In genomic region chr2:55223958-55224760, GRCh38 we compare ENCODE assay signal across 9 cellular contexts. TPM values are rescaled to one million over a fixed set of nuclear protein-coding genes. Genes with fewer than 3 reads are reported as not detected.
DNase-seq lines count a peak whose midpoint lies in the region; ATAC-seq and TF ChIP-seq lines count a peak whose summit lies in the region.
"Had no signal": no experiment of that assay in that cellular context is flagged by ENCODE, and none has a peak within 500 bp of the region (broad histone marks: within the 10 kb centered on the region; RNA-seq: fewer than 3 reads in every experiment).

No MANE protein-coding gene starts in this region.

- H3K4me3 Mint-ChIP-seq in activated CD8-positive, alpha-beta T cell treated with anti-CD3 and anti-CD28 coated beads, Interleukin-2, amount 10 ng/mL, durations not matched to agents 7 days and 5 days, result peak overlapping the region; percentile 75

- POLR2A ChIA-PET in HEK293 (lab: Yijun Ruan, JAX), result interaction anchor here (0.6 to 2.6 kb wide), 2 partner anchors 8 to 439 kb away, joined by 6 to 23 read pairs; partner anchors contain the start of genes CLHC1 and RPS27A
- POLR2A ChIA-PET in activated CD8-positive, alpha-beta T cell treated with anti-CD3 and anti-CD28 coated beads, Interleukin-2, amount 10 ng/mL, durations not matched to agents 7 days and 5 days (lab: Charles Lee), result interaction anchor here (0.7 to 1.6 kb wide), 5 partner anchors 8 to 501 kb away, joined by 3 to 11 read pairs (median 5); partner anchors contain the start of genes CLHC1, RPS27A and RTN4

- ATAC-seq in activated CD8-positive, alpha-beta T cell treated with anti-CD3 and anti-CD28 coated beads, Interleukin-2, amount 10 ng/mL, durations not matched to agents 7 days and 5 days, result no peak
- ATAC-seq in HG03457 (IDR thresholded peaks at IDR 0.05; ENCODE audit: unreplicated experiment) (no peak), GM19035 (IDR thresholded peaks at IDR 0.05; ENCODE audit: unreplicated experiment) (no peak)

- peak overlapping the region; percentile 82 for H3K27ac Mint-ChIP-seq in activated CD8-positive, alpha-beta T cell treated with anti-CD3 and anti-CD28 coated beads, Interleukin-2, amount 10 ng/mL, durations not matched to agents 7 days and 5 days

- DNase-seq in activated CD8-positive, alpha-beta T cell treated with anti-CD3 and anti-CD28 coated beads, Interleukin-2, amount 10 ng/mL, durations not matched to agents 7 days and 5 days, result no peak
- DNase-seq in spleen (peak; percentile 79), NCI-H345 (lab: John Stamatoyannopoulos, UW) (no peak)
- no peak for DNase-seq in activated CD4-positive, alpha-beta T cell treated with anti-CD3 and anti-CD28 coated beads, Interleukin-2, amount 50 U/mL, for 4 hours

- TF ChIP-seq POLR2A in spleen (IDR thresholded peaks at IDR 0.05), result no peak

- CTCF ChIA-PET in HEK293 (lab: Yijun Ruan, JAX), result interaction anchor here (0.6 to 0.7 kb wide), 2 partner anchors 10 to 362 kb away, joined by 3 to 4 read pairs; no protein-coding TSS in a partner anchor
- CTCF ChIA-PET in activated CD8-positive, alpha-beta T cell treated with anti-CD3 and anti-CD28 coated beads, Interleukin-2, amount 10 ng/mL, durations not matched to agents 7 days and 5 days (lab: Charles Lee), result interaction anchor here (0.8 to 1.4 kb wide), 3 partner anchors 46 to 217 kb away, joined by 3 read pairs; no protein-coding TSS in a partner anchor

- H3K36me3 ChIP-seq in HEK293 (ENCODE audit: control insufficient read depth in 2 of 2, insufficient read depth in 1 of 2, low read length in 2 of 2) (peaks cover 0 to 27% of the 10 kb centered on the region in 2 experiments; a peak in 1 of 3 replicates), iPS-15b (ENCODE audit: control insufficient read depth, insufficient read depth, low read length) (no peaks in the 10 kb centered on the region), spleen (no peaks in the 10 kb centered on the region)

- H3K4me1 Mint-ChIP-seq in activated CD8-positive, alpha-beta T cell treated with anti-CD3 and anti-CD28 coated beads, Interleukin-2, amount 10 ng/mL, durations not matched to agents 7 days and 5 days (ENCODE audit: low read depth), result peaks cover 40% of the 10 kb centered on the region

- no peak overlapping the region for H3K27ac ChIP-seq in HEK293 (ENCODE audit: extremely low read depth, low read depth, low read length)
- H3K27ac ChIP-seq in spleen, result peak overlapping the region; percentile 91 to 99 (median 96)
- H3K27ac ChIP-seq: SK-N-MC had no signal

- H3K4me3 ChIP-seq in HEK293 (ENCODE audit: low read depth, low read length) (no peak overlapping the region), iPS-15b (ENCODE audit: low read depth, low read length) (peak overlapping the region; percentile 58), spleen (peak overlapping the region; percentile 48 to 76 (median 58))
- H3K4me3 ChIP-seq: SK-N-MC had no signal

- intact Hi-C loops in spleen (cut with DNase I; ENCODE audit: low total_unique reads), result no loop called here

- TF ChIP-seq CTCF in HEK293 (tag by site-specific recombination; IDR thresholded peaks at IDR 0.05), result no peak
- no peak for TF ChIP-seq CTCF in spleen (IDR thresholded peaks at IDR 0.05 in 8 of 11, conservative IDR thresholded peaks at IDR 0.05 in 3 of 11)

- H3K36me3 Mint-ChIP-seq in activated CD8-positive, alpha-beta T cell treated with anti-CD3 and anti-CD28 coated beads, Interleukin-2, amount 10 ng/mL, durations not matched to agents 7 days and 5 days (ENCODE audit: low read depth), result peaks cover 12% of the 10 kb centered on the region

- WGBS in spleen, 5 donors, result 86 to 91% (median 89%) methylated on average over 13 to 25 of the region's 25 CpGs

- no peaks in the 10 kb centered on the region for H3K27me3 ChIP-seq in iPS-15b (ENCODE audit: control insufficient read depth, insufficient read depth, low read length)
- H3K27me3 ChIP-seq in spleen (replicated peaks in 1 of 7), result no peaks in the 10 kb centered on the region

- H3K27me3 Mint-ChIP-seq in activated CD8-positive, alpha-beta T cell treated with anti-CD3 and anti-CD28 coated beads, Interleukin-2, amount 10 ng/mL, durations not matched to agents 7 days and 5 days (ENCODE audit: low read depth), result no peaks in the 10 kb centered on the region

- H3K9me3 Mint-ChIP-seq in activated CD8-positive, alpha-beta T cell treated with anti-CD3 and anti-CD28 coated beads, Interleukin-2, amount 10 ng/mL, durations not matched to agents 7 days and 5 days (ENCODE audit: insufficient read depth), result no peaks in the 10 kb centered on the region

- H3K9me3 ChIP-seq in HEK293 (ENCODE audit: control insufficient read depth, insufficient read depth, low read depth, low read length) (no peaks in the 10 kb centered on the region), iPS-15b (ENCODE audit: control insufficient read depth, insufficient read depth, low read length) (no peaks in the 10 kb centered on the region), spleen (no peaks in the 10 kb centered on the region)

- H3K4me1 ChIP-seq in HEK293 (ENCODE audit: control insufficient read depth, insufficient read depth, low read length), result no peaks in the 10 kb centered on the region
- H3K4me1 ChIP-seq in iPS-15b (ENCODE audit: control insufficient read depth, insufficient read depth, low read length), result no peaks in the 10 kb centered on the region
- H3K4me1 ChIP-seq in spleen, result peaks cover 8 to 58% (median 37%) of the 10 kb centered on the region in 6 donors

- H3K9ac ChIP-seq in iPS-15b (ENCODE audit: low read depth, low read length), result no peak overlapping the region

TF ChIP-seq in HEK293, 187 proteins besides CTCF, POLR2A, EP300 and RAD21:
- TF ChIP-seq ZNF48 (tag by site-specific recombination; IDR thresholded peaks at IDR 0.05) (no peak), ZNF394 (tag by site-specific recombination; IDR thresholded peaks at IDR 0.05; ENCODE audit: borderline replicate concordance) (peak; percentile 73; the same call in 1 of the 2 replicates), ZBTB8A (tag by site-specific recombination; IDR thresholded peaks at IDR 0.05) (0 out of 2 replicates have a peak, but pooled peaks have one; percentile 38), ZNF335 (tag by site-specific recombination; conservative IDR thresholded peaks at IDR 0.05) (peak; percentile 42; the same call in 1 of the 2 replicates)

RNA-seq across cellular contexts. Expression of gene CLHC1, which starts 7.9 kb away (rescaled TPM):
- total RNA-seq in activated CD8-positive, alpha-beta T cell treated with anti-CD3 and anti-CD28 coated beads, Interleukin-2, amount 10 ng/mL, durations not matched to agents 7 days and 5 days, result 1 to 10 TPM; 6.3 to 8.5 TPM
- total RNA-seq in spleen, result 10 to 100 TPM in 5 of 7 donors, 1 to 10 TPM in 2; 5.2 to 34.7 (median 10.6) TPM
- polyA plus RNA-seq in spleen, result 10 to 100 TPM in 2 of 3 donors, 1 to 10 TPM in 1; 6.6 to 24.1 (median 15.5) TPM

RNA-seq across cellular contexts. Expression of gene RPS27A, which starts 8.3 kb away (rescaled TPM):
- total RNA-seq in activated CD8-positive, alpha-beta T cell treated with anti-CD3 and anti-CD28 coated beads, Interleukin-2, amount 10 ng/mL, durations not matched to agents 7 days and 5 days, result 100 to 1,000 TPM; 889 to 959 TPM
- total RNA-seq in spleen, result 1,000 to 10,000 TPM in 6 of 7 donors, 100 to 1,000 TPM in 1; 939 to 1,680 (median 1,135) TPM
- polyA plus RNA-seq in spleen, result 1,000 to 10,000 TPM; 3,792 to 4,730 (median 3,877) TPM

RNA-seq across cellular contexts. Expression of gene MTIF2, which starts 44.9 kb away (rescaled TPM):
- total RNA-seq in activated CD8-positive, alpha-beta T cell treated with anti-CD3 and anti-CD28 coated beads, Interleukin-2, amount 10 ng/mL, durations not matched to agents 7 days and 5 days, result 10 to 100 TPM; 26.1 to 28.5 TPM
- 10 to 100 TPM; 18.4 to 28.5 (median 23.8) TPM for total RNA-seq in spleen
- polyA plus RNA-seq in spleen, result 10 to 100 TPM; 19.4 to 22.4 (median 20.4) TPM
